ENCODE assay signal across 10 cellular contexts in genomic region chr3:156010829-156011228, GRCh38.
DNase-seq lines count a peak whose midpoint lies in the region; ATAC-seq, FAIRE-seq and TF ChIP-seq lines count a peak whose summit lies in the region.
"Had no signal": no experiment of that assay in that cellular context is flagged by ENCODE, and none has a peak within 500 bp of the region (broad histone marks: within the 10 kb centered on the region; RNA-seq: fewer than 3 reads in every experiment).

No MANE protein-coding gene starts in this region.

- H3K9me3 ChIP-seq in HEK293 (ENCODE audit: control insufficient read depth, insufficient read depth, low read depth, low read length) (no peaks in the 10 kb centered on the region), kidney (ENCODE audit: control insufficient read depth in 1 of 2, low read length in 2 of 2) (no peaks in the 10 kb centered on the region)
- H3K9me3 ChIP-seq: prostate gland had no signal

- H3K27ac ChIP-seq in HEK293 (ENCODE audit: extremely low read depth, low read depth, low read length) (no peak overlapping the region), kidney (ENCODE audit: low read depth in 2 of 2, low read length in 2 of 2) (no peak overlapping the region)
- H3K27ac ChIP-seq: prostate gland had no signal

- H3K4me1 ChIP-seq in HEK293 (ENCODE audit: control insufficient read depth, insufficient read depth, low read length) = no peaks in the 10 kb centered on the region
- H3K4me1 ChIP-seq in kidney (ENCODE audit: control insufficient read depth in 1 of 2, insufficient read depth in 1 of 2, low read depth in 1 of 2, low read length in 2 of 2) = no peaks in the 10 kb centered on the region
- H3K4me1 ChIP-seq: prostate gland had no signal

- H3K9me3 Mint-ChIP-seq in stimulated activated effector memory CD8-positive, alpha-beta T cell treated with anti-CD3 and anti-CD28 coated beads, Interleukin-12 subunit alpha, Interleukin-12 subunit beta, amount 100 ng/mL, for 72 hours = no peaks in the 10 kb centered on the region

- POLR2A ChIA-PET in BJ (lab: Charles Lee) (no interaction called here), HEK293 (lab: Yijun Ruan, JAX) (no interaction called here)

- no peaks in the 10 kb centered on the region for H3K4me1 Mint-ChIP-seq in stimulated activated effector memory CD8-positive, alpha-beta T cell treated with anti-CD3 and anti-CD28 coated beads, Interleukin-12 subunit alpha, Interleukin-12 subunit beta, amount 100 ng/mL, for 72 hours

- H3K36me3 Mint-ChIP-seq in stimulated activated effector memory CD8-positive, alpha-beta T cell treated with anti-CD3 and anti-CD28 coated beads, Interleukin-12 subunit alpha, Interleukin-12 subunit beta, amount 100 ng/mL, for 72 hours = no peaks in the 10 kb centered on the region

- H3K27ac Mint-ChIP-seq in stimulated activated effector memory CD8-positive, alpha-beta T cell treated with anti-CD3 and anti-CD28 coated beads, Interleukin-12 subunit alpha, Interleukin-12 subunit beta, amount 100 ng/mL, for 72 hours = no peak overlapping the region

- no peaks in the 10 kb centered on the region; the same call in 1 of the 2 replicates for H3K27me3 ChIP-seq in BJ (ENCODE audit: control insufficient read depth, insufficient read depth, low read length)

- intact Hi-C loops in kidney (cut with DNase I) (no loop called here), sciatic nerve (cut with DNase I) (no loop called here)

- 0 out of 3 replicates have a peak, but pooled peaks have one; percentile 39 for ATAC-seq in SK-N-SH treated with all-trans-retinoic acid at 6 μM for 48 hours
- no peak for ATAC-seq in sciatic nerve
- no peak for ATAC-seq in stimulated activated effector memory CD8-positive, alpha-beta T cell treated with anti-CD3 and anti-CD28 coated beads, Interleukin-12 subunit alpha, Interleukin-12 subunit beta, amount 100 ng/mL, for 72 hours
- ATAC-seq in GM19452 (IDR thresholded peaks at IDR 0.05; ENCODE audit: unreplicated experiment) = no peak

- no peak for FAIRE-seq in kidney (lab: Jason Lieb, UNC)
- FAIRE-seq: endothelial cell of umbilical vein had no signal

- no peak overlapping the region for H3K4me3 Mint-ChIP-seq in stimulated activated effector memory CD8-positive, alpha-beta T cell treated with anti-CD3 and anti-CD28 coated beads, Interleukin-12 subunit alpha, Interleukin-12 subunit beta, amount 100 ng/mL, for 72 hours

- H3K36me3 ChIP-seq in BJ (ENCODE audit: control insufficient read depth, insufficient read depth, low read length) = no peaks in the 10 kb centered on the region
- no peaks in the 10 kb centered on the region for H3K36me3 ChIP-seq in HEK293 (ENCODE audit: control insufficient read depth in 2 of 2, insufficient read depth in 1 of 2, low read length in 2 of 2)
- H3K36me3 ChIP-seq in kidney (ENCODE audit: control insufficient read depth in 1 of 2, insufficient read depth in 2 of 2, low read length in 2 of 2) = no peaks in the 10 kb centered on the region
- H3K36me3 ChIP-seq: prostate gland had no signal

- no peak overlapping the region for H3K9ac ChIP-seq in kidney (ENCODE audit: low read length in 2 of 2)

- CTCF ChIA-PET in BJ (lab: Yijun Ruan, JAX) (interaction anchor here (0.6 to 0.8 kb wide), 3 partner anchors 51 to 141 kb away, joined by 3 to 5 read pairs (median 3); no protein-coding TSS in a partner anchor), HEK293 (lab: Yijun Ruan, JAX) (interaction anchor here (0.6 to 1.6 kb wide), 12 partner anchors 8 to 1346 kb away, joined by 3 to 9 read pairs (median 4); no protein-coding TSS in a partner anchor)

- TF ChIP-seq CTCF in BJ (IDR thresholded peaks at IDR 0.05; ENCODE audit: insufficient read depth, low read depth, low read length) (peak; percentile 16; the same call in 1 of the 2 replicates), HEK293 (tag by site-specific recombination; IDR thresholded peaks at IDR 0.05) (peak; percentile 66), kidney (IDR thresholded peaks at IDR 0.05; ENCODE audit: borderline replicate concordance, extremely low read depth, insufficient read depth) (peak; percentile 36)

- H3K4me3 ChIP-seq in BJ (ENCODE audit: low read depth, low read length) (no peak overlapping the region), HEK293 (ENCODE audit: low read depth, low read length) (no peak overlapping the region), kidney (ENCODE audit: low read length in 2 of 2) (no peak overlapping the region)
- H3K4me3 ChIP-seq: prostate gland had no signal

- no peak for DNase-seq in BJ (ENCODE audit: low read depth)
- no peak for DNase-seq in kidney
- DNase-seq in sciatic nerve (ENCODE audit: low spot score) = no peak
- no peak for DNase-seq in stimulated activated effector memory CD8-positive, alpha-beta T cell treated with anti-CD3 and anti-CD28 coated beads, Interleukin-12 subunit alpha, Interleukin-12 subunit beta, amount 100 ng/mL, for 72 hours (ENCODE audit: low spot score in 2 of 2)
- no peak for DNase-seq in NCI-H226

TF ChIP-seq in HEK293, 187 proteins besides CTCF, POLR2A, EP300 and RAD21:
- no peak for TF ChIP-seq ZNF701 (tag by site-specific recombination; IDR thresholded peaks at IDR 0.05)
- TF ChIP-seq ZNF76 (tag by site-specific recombination; IDR thresholded peaks at IDR 0.05; ENCODE audit: borderline replicate concordance, low read depth) = no peak
- no peak for TF ChIP-seq ZNF274 (IDR thresholded peaks at IDR 0.05; ENCODE audit: low read length)
- TF ChIP-seq ZNF274 (tag by site-specific recombination; IDR thresholded peaks at IDR 0.05; ENCODE audit: borderline replicate concordance) = no peak
- peak; percentile 78 for TF ChIP-seq ZNF654 (tag by site-specific recombination; IDR thresholded peaks at IDR 0.05; ENCODE audit: low read depth)
- TF ChIP-seq ZNF239 (tag by site-specific recombination; IDR thresholded peaks at IDR 0.05) = no peak
- no peak for TF ChIP-seq KLF17 (tag by site-specific recombination; IDR thresholded peaks at IDR 0.05)
- TF ChIP-seq ZNF155 (tag by site-specific recombination; IDR thresholded peaks at IDR 0.05) = no peak

TF ChIP-seq in SK-N-SH treated with all-trans-retinoic acid at 6 μM for 48 hours, 23 proteins besides CTCF, POLR2A, EP300 and RAD21 (continues in another document):
- TF ChIP-seq TSHZ2 (CRISPR knock-in tag; IDR thresholded peaks at IDR 0.05) = no peak
- TF ChIP-seq ZFP30 (CRISPR knock-in tag; IDR thresholded peaks at IDR 0.05) = no peak
- no peak for TF ChIP-seq ESRRG (CRISPR knock-in tag; IDR thresholded peaks at IDR 0.05)
- TF ChIP-seq ARNTL (CRISPR knock-in tag; IDR thresholded peaks at IDR 0.05; ENCODE audit: borderline replicate concordance, low read depth) = no peak
- no peak for TF ChIP-seq OSR1 (CRISPR knock-in tag; IDR thresholded peaks at IDR 0.05)
- TF ChIP-seq ZC3H10 (CRISPR knock-in tag; IDR thresholded peaks at IDR 0.05) = no peak
- TF ChIP-seq BACH2 (CRISPR knock-in tag; IDR thresholded peaks at IDR 0.05; ENCODE audit: borderline replicate concordance) = no peak
- TF ChIP-seq TCF4 (CRISPR knock-in tag; IDR thresholded peaks at IDR 0.05; ENCODE audit: borderline replicate concordance) = no peak
- TF ChIP-seq POU6F1 (CRISPR knock-in tag; IDR thresholded peaks at IDR 0.05; ENCODE audit: borderline replicate concordance, low read depth) = no peak
- no peak for TF ChIP-seq PPARA (CRISPR knock-in tag; IDR thresholded peaks at IDR 0.05; ENCODE audit: borderline replicate concordance)
- TF ChIP-seq ZNF70 (CRISPR knock-in tag; IDR thresholded peaks at IDR 0.05) = no peak
- no peak for TF ChIP-seq SNAI2 (CRISPR knock-in tag; IDR thresholded peaks at IDR 0.05)

Comparison
In these comparisons a context has a peak if more than half of its experiments do, and no peak if none do; other contexts are left out.
1. CTCF ChIP-seq: peak in every context shown above with its lines; median percentile 66 in HEK293; 36 in kidney; 16 in BJ.